ENCODE assay signal across 31 cellular contexts in the genomic region with DNA sequence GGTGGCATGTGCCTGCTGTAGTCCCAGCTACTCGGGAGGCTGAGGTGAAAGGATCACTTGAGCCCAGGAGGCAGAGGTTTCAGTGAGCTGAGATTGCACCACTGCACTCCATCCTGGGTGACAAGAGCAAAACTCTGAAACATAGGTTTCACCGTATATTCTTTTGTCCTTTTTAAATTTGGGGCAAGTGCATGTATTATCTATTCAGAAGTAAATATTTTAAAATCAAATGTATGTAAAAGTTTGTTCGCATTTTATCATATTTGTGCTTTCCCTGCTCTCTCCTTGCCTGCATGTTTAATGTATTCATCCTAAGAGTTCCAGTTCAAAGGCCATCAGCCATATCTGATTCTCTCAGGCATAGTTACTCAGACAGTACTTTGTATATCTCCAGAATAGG.
"Had no signal": no experiment of that assay in that cellular context is flagged by ENCODE, and none has a peak within 500 bp of the region (broad histone marks: within the 10 kb centered on the region; RNA-seq: fewer than 3 reads in every experiment).

No MANE protein-coding gene starts in this region.

- H3K4me3 ChIP-seq: ascending aorta, cardiac muscle cell had no signal

- H3K27me3 ChIP-seq: ascending aorta, cardiac muscle cell had no signal

- H3K36me3 ChIP-seq: ascending aorta, cardiac muscle cell had no signal

- H3K27ac ChIP-seq: ascending aorta, cardiac muscle cell, VCaP had no signal

- DNase-seq: activated B cell treated with CpG ODN at 0.5 μM for 24 hours; activated CD4-positive, alpha-beta memory T cell treated with anti-CD3 and anti-CD28 coated beads, Interleukin-2, amount 10 ng/mL, durations not matched to agents 7 days and 5 days; activated CD4-positive, alpha-beta T cell treated with anti-CD3 and anti-CD28 coated beads for 36 hours; activated CD4-positive, alpha-beta T cell treated with anti-CD3 and anti-CD28 coated beads for 48 hours; activated CD4-positive, alpha-beta T cell treated with anti-CD3 and anti-CD28 coated beads, Interleukin-2, amount 10 ng/mL, durations not matched to agents 7 days and 5 days; activated CD4-positive, alpha-beta T cell treated with anti-CD3 and anti-CD28 coated beads, Interleukin-2, amount 50 U/mL, for 48 hours; activated CD4-positive, CD25-positive, alpha-beta regulatory T cell treated with anti-CD3 and anti-CD28 coated beads, Interleukin-2, amount 50 U/mL, for 72 hours; activated CD8-positive, alpha-beta memory T cell treated with anti-CD3 and anti-CD28 coated beads for 24 hours; activated CD8-positive, alpha-beta memory T cell treated with anti-CD3 and anti-CD28 coated beads, Interleukin-2, amount 10 ng/mL, durations not matched to agents 7 days and 5 days; activated CD8-positive, alpha-beta memory T cell treated with anti-CD3 and anti-CD28 coated beads, Interleukin-2, amount 50 U/mL, for 48 hours; activated CD8-positive, alpha-beta T cell treated with anti-CD3 and anti-CD28 coated beads, Interleukin-2, amount 10 ng/mL, durations not matched to agents 7 days and 5 days; activated effector memory CD4-positive, alpha-beta T cell treated with Interleukin-2 at 50 U/mL for 16 hours; activated gamma-delta T cell; activated naive CD4-positive, alpha-beta T cell treated with anti-CD3 and anti-CD28 coated beads, Interleukin-2, amount 10 ng/mL, durations not matched to agents 7 days and 5 days; activated naive CD4-positive, alpha-beta T cell treated with Interleukin-2 at 50 U/mL for 16 hours; activated naive CD8-positive, alpha-beta T cell treated with anti-CD3 and anti-CD28 coated beads, Interleukin-2, amount 10 ng/mL, durations not matched to agents 7 days and 5 days; activated naive CD8-positive, alpha-beta T cell treated with anti-CD3 and anti-CD28 coated beads, Interleukin-2, amount 50 U/mL, for 24 hours; activated T-cell treated with anti-CD3 and anti-CD28 coated beads, Interleukin-2, amount 50 U/mL, for 24 hours; activated T-cell treated with anti-CD3 and anti-CD28 coated beads, Interleukin-2, amount 50 U/mL, for 48 hours; amygdala; anterior cingulate cortex; caudate nucleus; cerebellar nuclear complex; T-helper 1 cell; T-helper 2 cell; T-helper 9 cell had no signal

- H3K9me3 ChIP-seq: ascending aorta had no signal

- H3K4me1 ChIP-seq: ascending aorta had no signal

- FAIRE-seq: bronchial epithelial cell, TTC549 had no signal

- ATAC-seq: activated CD4-positive, alpha-beta T cell treated with anti-CD3 and anti-CD28 coated beads for 36 hours; activated CD8-positive, alpha-beta memory T cell treated with anti-CD3 and anti-CD28 coated beads, Interleukin-2, amount 10 ng/mL, durations not matched to agents 7 days and 5 days; activated CD8-positive, alpha-beta T cell treated with anti-CD3 and anti-CD28 coated beads, Interleukin-2, amount 10 ng/mL, durations not matched to agents 7 days and 5 days; activated naive CD8-positive, alpha-beta T cell treated with anti-CD3 and anti-CD28 coated beads, Interleukin-2, amount 50 U/mL, for 24 hours had no signal
